Comparison of ENCODE assay signal across 8 cellular contexts in the genomic region with DNA sequence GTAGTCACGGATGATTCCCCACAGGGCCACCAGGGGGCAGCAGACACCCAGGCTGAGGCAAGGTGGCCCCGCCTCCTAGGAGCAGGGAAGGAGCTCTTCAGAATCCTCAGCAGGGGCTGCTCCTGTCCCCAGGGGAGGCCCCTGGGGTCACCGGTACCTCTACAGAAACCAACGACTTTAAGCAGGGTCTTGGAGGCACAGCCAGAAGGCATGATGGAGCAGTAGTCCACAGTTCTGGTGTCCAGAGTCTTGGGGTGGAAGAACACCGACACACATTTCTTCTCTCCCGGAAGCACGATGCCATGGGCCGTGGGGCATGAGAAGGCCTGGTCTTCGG. TPM values are rescaled to one million over a fixed set of nuclear protein-coding genes. Genes with fewer than 3 reads are reported as not detected.
DNase-seq lines count a peak whose midpoint lies in the region; ATAC-seq lines count a peak whose summit lies in the region.

No MANE protein-coding gene starts in this region.

- no peak overlapping the region for H3K27ac ChIP-seq in mesenchymal stem cell (ENCODE audit: low read length, poor library complexity, severe bottlenecking)

- H2BK5ac ChIP-seq in mesenchymal stem cell (ENCODE audit: low read depth, low read length, poor library complexity, severe bottlenecking) = no peak overlapping the region

- WGBS in mesenchymal stem cell = 47% methylated on average over 9 of the region's 9 CpGs

- DNase-seq in NK-92 treated with Interleukin-12 subunit alpha and Interleukin-12 subunit beta, amount 100 ng/mL, for 24 hours (lab: John Stamatoyannopoulos, UW) = peak; percentile 37
- DNase-seq in NK-92 (lab: John Stamatoyannopoulos, UW; ENCODE audit: unreplicated experiment) (no peak), NCI-H526 treated with DMSO at 0.1 percent for 48 hours (lab: John Stamatoyannopoulos, UW) (peak; percentile 44), mesenchymal stem cell (peak; percentile 68)
- DNase-seq in activated CD4-positive, alpha-beta T cell treated with anti-CD3 and anti-CD28 coated beads, Interleukin-2, amount 50 U/mL, for 48 hours = peak; percentile 79 to 81
- peak; percentile 71 for DNase-seq in effector CD4-positive, alpha-beta T cell
- peak; percentile 37 to 49 for DNase-seq in stimulated activated CD8-positive, alpha-beta memory T cell treated with anti-CD3 and anti-CD28 coated beads, Interleukin-15, amount 100 ng/mL, for 4 hours (ENCODE audit: low read depth in 2 of 2)

- peak; percentile 57 for ATAC-seq in HG03196 (IDR thresholded peaks at IDR 0.05; ENCODE audit: unreplicated experiment)

- no peaks in the 10 kb centered on the region for H3K4me1 ChIP-seq in mesenchymal stem cell (ENCODE audit: control insufficient read depth, insufficient read depth, low read depth, low read length)

- no peak overlapping the region for H3K9ac ChIP-seq in mesenchymal stem cell (ENCODE audit: low read length)

- H3K14ac ChIP-seq in mesenchymal stem cell (ENCODE audit: low read length in 2 of 2) = no peak overlapping the region

- H3K23ac ChIP-seq in mesenchymal stem cell (ENCODE audit: low read length in 2 of 2) = no peak overlapping the region

- H3K27me3 ChIP-seq in mesenchymal stem cell (ENCODE audit: control insufficient read depth in 1 of 2, insufficient read depth in 1 of 2, low read length in 2 of 2) = peaks cover 63 to 83% of the 10 kb centered on the region in 2 experiments

- H4K91ac ChIP-seq in mesenchymal stem cell (ENCODE audit: low read length) = no peak overlapping the region

- H3K79me1 ChIP-seq in mesenchymal stem cell (replicated peaks; ENCODE audit: low read length, poor library complexity, severe bottlenecking) = no peaks in the 10 kb centered on the region

- H3K4me2 ChIP-seq in mesenchymal stem cell (ENCODE audit: low read length, poor library complexity, severe bottlenecking) = no peak overlapping the region

- no peaks in the 10 kb centered on the region for H3K9me3 ChIP-seq in mesenchymal stem cell (ENCODE audit: control insufficient read depth, low read length)

- no peak overlapping the region for H2BK120ac ChIP-seq in mesenchymal stem cell (ENCODE audit: low read depth, low read length)

- H3K18ac ChIP-seq in mesenchymal stem cell (ENCODE audit: low read depth in 1 of 2, low read length in 2 of 2) = no peak overlapping the region

- no peak overlapping the region for H3K4ac ChIP-seq in mesenchymal stem cell (ENCODE audit: low read depth in 1 of 2, low read length in 2 of 2)

- no peak overlapping the region for H2BK15ac ChIP-seq in mesenchymal stem cell (ENCODE audit: low read depth, poor library complexity, severe bottlenecking)

- H2BK12ac ChIP-seq in mesenchymal stem cell (ENCODE audit: low read length in 2 of 2) = no peak overlapping the region

- H3K4me3 ChIP-seq in mesenchymal stem cell (ENCODE audit: insufficient read depth in 1 of 2, low read depth in 1 of 2, low read length in 2 of 2) = no peak overlapping the region

- H4K8ac ChIP-seq in mesenchymal stem cell (ENCODE audit: low read length) = no peak overlapping the region

- H2AFZ ChIP-seq in mesenchymal stem cell (ENCODE audit: low read depth, low read length) = no peak overlapping the region

- no peak overlapping the region for H2AK5ac ChIP-seq in mesenchymal stem cell (ENCODE audit: low read length, severe bottlenecking)

- H3K36me3 ChIP-seq in mesenchymal stem cell (ENCODE audit: control insufficient read depth in 1 of 2, insufficient read depth in 2 of 2, low read depth in 1 of 2, low read length in 2 of 2) = no peaks in the 10 kb centered on the region

RNA-seq across cellular contexts. Expression of gene CFAP65, which starts 11.5 kb away (rescaled TPM):
- 0.01 TPM for polyA plus RNA-seq in mesenchymal stem cell (2013, experiment 1 of 2)
- not detected for polyA plus RNA-seq in mesenchymal stem cell (2013, experiment 2 of 2)

RNA-seq across cellular contexts. Expression of gene IHH, which starts 30.9 kb away (rescaled TPM):
- not detected for polyA plus RNA-seq in mesenchymal stem cell (2013, experiment 1 of 2)
- polyA plus RNA-seq in mesenchymal stem cell (2013, experiment 2 of 2) = not detected

RNA-seq across cellular contexts. Expression of gene CRYBA2, which starts 36.6 kb away (rescaled TPM):
- polyA plus RNA-seq in mesenchymal stem cell (2013, experiment 1 of 2) = not detected
- polyA plus RNA-seq in mesenchymal stem cell (2013, experiment 2 of 2) = not detected

RNA-seq across cellular contexts. Expression of gene FEV, which starts 44.8 kb away (rescaled TPM):
- polyA plus RNA-seq in mesenchymal stem cell (2013, experiment 1 of 2) = not detected
- polyA plus RNA-seq in mesenchymal stem cell (2013, experiment 2 of 2) = not detected
